Comparison of ENCODE assay signal across 2 cellular contexts in the genomic region with DNA sequence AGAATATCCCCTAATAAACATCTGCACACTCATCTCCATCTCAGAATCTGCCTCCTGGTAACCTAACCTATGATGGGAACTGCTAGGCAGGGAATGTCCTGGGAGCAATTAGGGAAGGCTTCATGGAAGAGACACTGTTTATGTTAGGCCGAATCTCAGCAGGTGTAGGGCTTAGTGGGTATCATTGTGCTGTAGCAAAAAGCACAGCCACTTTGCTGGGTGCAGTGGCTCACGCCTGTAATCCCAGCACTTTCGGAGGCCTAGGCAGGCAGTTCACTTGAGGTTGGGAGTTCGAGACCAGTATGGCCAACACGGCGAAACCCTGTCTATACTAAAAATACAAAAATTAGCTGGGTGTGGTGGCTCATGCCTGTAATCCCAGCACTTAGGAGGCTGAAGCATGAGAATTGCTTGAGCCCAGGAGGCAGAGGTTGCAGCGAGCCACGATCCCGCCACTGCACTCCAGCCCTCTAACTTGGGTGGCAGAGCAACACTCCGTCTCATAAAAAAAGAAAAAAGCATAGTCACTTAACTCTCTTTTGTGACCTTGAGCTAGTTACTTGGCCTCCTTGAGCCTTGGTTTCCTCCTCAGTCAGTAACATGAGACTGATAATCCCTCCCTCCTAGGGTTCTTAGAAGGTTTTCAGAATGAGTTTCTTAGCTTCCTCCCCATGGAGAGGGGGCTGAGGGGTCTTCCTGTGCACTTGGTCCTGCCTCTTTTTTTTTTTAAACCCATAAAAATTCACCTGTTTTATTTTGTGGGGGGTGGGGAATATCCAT.
A peak's percentile ranks its signal among the peaks of the same experiment; 100 is the strongest.
TF ChIP-seq lines count a peak whose summit lies in the region.

No MANE protein-coding gene starts in this region.

TF ChIP-seq in HEK293T, 16 proteins besides CTCF, POLR2A, EP300 and RAD21:
- TF ChIP-seq BHLHE40 (IDR thresholded peaks at IDR 0.05; ENCODE audit: borderline replicate concordance): no peak
- TF ChIP-seq HDGF (IDR thresholded peaks at IDR 0.05; ENCODE audit: borderline replicate concordance): no peak
- no peak for TF ChIP-seq FOXM1 (IDR thresholded peaks at IDR 0.05; ENCODE audit: borderline replicate concordance)
- TF ChIP-seq FOXK2 (IDR thresholded peaks at IDR 0.05): no peak
- TF ChIP-seq ZNF384 (IDR thresholded peaks at IDR 0.05): peak; percentile 45
- TF ChIP-seq CTBP1 (IDR thresholded peaks at IDR 0.05; ENCODE audit: borderline replicate concordance): no peak
- TF ChIP-seq TARDBP (IDR thresholded peaks at IDR 0.05): no peak
- TF ChIP-seq FOXA1 (IDR thresholded peaks at IDR 0.05): no peak
TF ChIP-seq in HEK293T: peak in this region for 1.

TF ChIP-seq in K562, 482 proteins besides CTCF, POLR2A, EP300 and RAD21:
- TF ChIP-seq ZNF830 (CRISPR knock-in tag; IDR thresholded peaks at IDR 0.05) (no peak), HCFC1 (IDR thresholded peaks at IDR 0.05; ENCODE audit: low read depth, low read length) (no peak), MIER1 (IDR thresholded peaks at IDR 0.05; ENCODE audit: low read depth) (no peak), KDM5B (IDR thresholded peaks at IDR 0.05; ENCODE audit: insufficient replicate concordance, low read depth, low read length) (no peak), ZBTB8A (IDR thresholded peaks at IDR 0.05; ENCODE audit: partially characterized antibody) (no peak), BRCA1 (IDR thresholded peaks at IDR 0.05) (no peak), BRCA1 (CRISPR knock-in tag; IDR thresholded peaks at IDR 0.05) (no peak), SMC3 (conservative IDR thresholded peaks at IDR 0.05; ENCODE audit: insufficient read depth, low read depth, low read length) (no peak), MYC (IDR thresholded peaks at IDR 0.05; ENCODE audit: low read depth, low read length) (no peak), MYC (CRISPR knock-in tag; IDR thresholded peaks at IDR 0.05; ENCODE audit: borderline replicate concordance, low read depth) (no peak), KDM2B (CRISPR knock-in tag; IDR thresholded peaks at IDR 0.05) (no peak), CREB1 (IDR thresholded peaks at IDR 0.05) (no peak), CREB1 (CRISPR knock-in tag; IDR thresholded peaks at IDR 0.05) (no peak), TARDBP (IDR thresholded peaks at IDR 0.05) (no peak), KLF13 (tag; IDR thresholded peaks at IDR 0.05; ENCODE audit: borderline replicate concordance, low read depth) (no peak), ZKSCAN3 (CRISPR knock-in tag; IDR thresholded peaks at IDR 0.05) (no peak), PPARD (CRISPR knock-in tag; IDR thresholded peaks at IDR 0.05) (no peak), SMAD1 (IDR thresholded peaks at IDR 0.05; ENCODE audit: low read depth, low read length, partially characterized antibody) (no peak), ZNF134 (CRISPR knock-in tag; conservative IDR thresholded peaks at IDR 0.05) (no peak), NR4A1 (CRISPR knock-in tag; IDR thresholded peaks at IDR 0.05) (no peak), NR4A1 (tag; IDR thresholded peaks at IDR 0.05) (no peak), ZNF778 (CRISPR knock-in tag; IDR thresholded peaks at IDR 0.05) (no peak)
- TF ChIP-seq, protein P1, sequence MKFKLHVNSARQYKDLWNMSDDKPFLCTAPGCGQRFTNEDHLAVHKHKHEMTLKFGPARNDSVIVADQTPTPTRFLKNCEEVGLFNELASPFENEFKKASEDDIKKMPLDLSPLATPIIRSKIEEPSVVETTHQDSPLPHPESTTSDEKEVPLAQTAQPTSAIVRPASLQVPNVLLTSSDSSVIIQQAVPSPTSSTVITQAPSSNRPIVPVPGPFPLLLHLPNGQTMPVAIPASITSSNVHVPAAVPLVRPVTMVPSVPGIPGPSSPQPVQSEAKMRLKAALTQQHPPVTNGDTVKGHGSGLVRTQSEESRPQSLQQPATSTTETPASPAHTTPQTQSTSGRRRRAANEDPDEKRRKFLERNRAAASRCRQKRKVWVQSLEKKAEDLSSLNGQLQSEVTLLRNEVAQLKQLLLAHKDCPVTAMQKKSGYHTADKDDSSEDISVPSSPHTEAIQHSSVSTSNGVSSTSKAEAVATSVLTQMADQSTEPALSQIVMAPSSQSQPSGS (CRISPR knock-in tag; IDR thresholded peaks at IDR 0.05): no peak
- TF ChIP-seq, protein P2, sequence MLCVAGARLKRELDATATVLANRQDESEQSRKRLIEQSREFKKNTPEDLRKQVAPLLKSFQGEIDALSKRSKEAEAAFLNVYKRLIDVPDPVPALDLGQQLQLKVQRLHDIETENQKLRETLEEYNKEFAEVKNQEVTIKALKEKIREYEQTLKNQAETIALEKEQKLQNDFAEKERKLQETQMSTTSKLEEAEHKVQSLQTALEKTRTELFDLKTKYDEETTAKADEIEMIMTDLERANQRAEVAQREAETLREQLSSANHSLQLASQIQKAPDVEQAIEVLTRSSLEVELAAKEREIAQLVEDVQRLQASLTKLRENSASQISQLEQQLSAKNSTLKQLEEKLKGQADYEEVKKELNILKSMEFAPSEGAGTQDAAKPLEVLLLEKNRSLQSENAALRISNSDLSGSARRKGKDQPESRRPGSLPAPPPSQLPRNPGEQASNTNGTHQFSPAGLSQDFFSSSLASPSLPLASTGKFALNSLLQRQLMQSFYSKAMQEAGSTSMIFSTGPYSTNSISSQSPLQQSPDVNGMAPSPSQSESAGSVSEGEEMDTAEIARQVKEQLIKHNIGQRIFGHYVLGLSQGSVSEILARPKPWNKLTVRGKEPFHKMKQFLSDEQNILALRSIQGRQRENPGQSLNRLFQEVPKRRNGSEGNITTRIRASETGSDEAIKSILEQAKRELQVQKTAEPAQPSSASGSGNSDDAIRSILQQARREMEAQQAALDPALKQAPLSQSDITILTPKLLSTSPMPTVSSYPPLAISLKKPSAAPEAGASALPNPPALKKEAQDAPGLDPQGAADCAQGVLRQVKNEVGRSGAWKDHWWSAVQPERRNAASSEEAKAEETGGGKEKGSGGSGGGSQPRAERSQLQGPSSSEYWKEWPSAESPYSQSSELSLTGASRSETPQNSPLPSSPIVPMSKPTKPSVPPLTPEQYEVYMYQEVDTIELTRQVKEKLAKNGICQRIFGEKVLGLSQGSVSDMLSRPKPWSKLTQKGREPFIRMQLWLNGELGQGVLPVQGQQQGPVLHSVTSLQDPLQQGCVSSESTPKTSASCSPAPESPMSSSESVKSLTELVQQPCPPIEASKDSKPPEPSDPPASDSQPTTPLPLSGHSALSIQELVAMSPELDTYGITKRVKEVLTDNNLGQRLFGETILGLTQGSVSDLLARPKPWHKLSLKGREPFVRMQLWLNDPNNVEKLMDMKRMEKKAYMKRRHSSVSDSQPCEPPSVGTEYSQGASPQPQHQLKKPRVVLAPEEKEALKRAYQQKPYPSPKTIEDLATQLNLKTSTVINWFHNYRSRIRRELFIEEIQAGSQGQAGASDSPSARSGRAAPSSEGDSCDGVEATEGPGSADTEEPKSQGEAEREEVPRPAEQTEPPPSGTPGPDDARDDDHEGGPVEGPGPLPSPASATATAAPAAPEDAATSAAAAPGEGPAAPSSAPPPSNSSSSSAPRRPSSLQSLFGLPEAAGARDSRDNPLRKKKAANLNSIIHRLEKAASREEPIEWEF (CRISPR knock-in tag; IDR thresholded peaks at IDR 0.05): no peak
